Comparison of ENCODE assay signal across 1 cellular context in the genomic region with DNA sequence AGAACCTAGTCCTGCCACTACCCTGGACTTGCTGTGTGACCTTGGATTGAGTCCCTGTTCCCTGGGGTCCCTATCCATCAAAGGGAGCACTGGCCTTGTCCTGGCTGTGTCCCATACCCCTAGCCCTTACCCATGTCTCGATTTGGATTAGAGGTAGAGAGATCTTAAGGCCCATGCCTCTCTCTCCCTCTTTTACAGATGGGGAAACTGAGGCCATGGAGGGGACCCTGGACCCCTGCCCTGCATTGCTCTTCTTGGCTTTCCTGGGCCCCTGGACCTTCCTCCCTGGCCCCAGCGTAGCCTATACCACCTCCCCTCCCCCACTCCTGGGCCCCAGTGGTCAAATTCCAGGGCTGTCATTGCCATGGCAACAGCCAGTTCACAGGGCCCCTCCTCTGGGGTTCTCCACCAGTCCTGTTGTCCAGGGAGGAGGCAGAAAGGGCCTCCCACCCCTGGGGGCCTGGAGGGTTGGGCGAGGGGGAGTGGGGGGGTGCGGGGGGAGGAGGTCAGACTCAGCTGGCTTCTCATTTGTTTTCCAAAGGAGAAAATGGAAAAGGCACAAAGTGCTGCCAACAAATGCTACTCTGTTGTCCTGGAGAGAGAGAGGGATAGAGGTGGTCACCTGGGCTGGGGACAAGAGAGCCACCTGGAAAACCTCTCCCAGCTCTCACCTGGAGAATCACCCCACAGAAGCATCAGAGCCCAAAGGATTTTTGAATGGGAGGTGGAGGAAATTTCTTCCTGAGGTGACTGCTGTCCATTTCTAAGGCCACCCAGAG.
TF ChIP-seq lines count a peak whose summit lies in the region.

No MANE protein-coding gene starts in this region.

TF ChIP-seq in HepG2, 621 proteins besides CTCF, POLR2A, EP300 and RAD21 (continued from another document):
- TF ChIP-seq SOX13 (IDR thresholded peaks at IDR 0.05) (0 out of 2 replicates have a peak, but pooled peaks have one; percentile 51), SOX13 (CRISPR knock-in tag; conservative IDR thresholded peaks at IDR 0.05 in 1 of 2, IDR thresholded peaks at IDR 0.05 in 1 of 2) (peak in 1 of 2 experiments; percentile 68; a peak in 2 of 4 replicates), RFXAP (CRISPR knock-in tag; IDR thresholded peaks at IDR 0.05; ENCODE audit: borderline replicate concordance) (peak; percentile 98), KAT8 (CRISPR knock-in tag; IDR thresholded peaks at IDR 0.05) (peak; percentile 45), SOX5 (CRISPR knock-in tag; IDR thresholded peaks at IDR 0.05; ENCODE audit: borderline replicate concordance) (peak; percentile 59; the same call in 1 of the 2 replicates), ZFP41 (CRISPR knock-in tag; IDR thresholded peaks at IDR 0.05; ENCODE audit: borderline replicate concordance) (no peak), ZFP36 (IDR thresholded peaks at IDR 0.05; ENCODE audit: borderline replicate concordance, low read depth, low read length, partially characterized antibody) (no peak), NR2F6 (IDR thresholded peaks at IDR 0.05) (peak; percentile 74), NR2F6 (CRISPR knock-in tag; IDR thresholded peaks at IDR 0.05) (peak; percentile 72), ZNF101 (CRISPR knock-in tag; IDR thresholded peaks at IDR 0.05; ENCODE audit: borderline replicate concordance, low read depth) (no peak), TMF1 (CRISPR knock-in tag; IDR thresholded peaks at IDR 0.05; ENCODE audit: low read depth) (peak; percentile 42; the same call in 1 of the 2 replicates), RCOR2 (CRISPR knock-in tag; IDR thresholded peaks at IDR 0.05) (no peak; the same call in 1 of the 2 replicates), FOSL2 (CRISPR knock-in tag; IDR thresholded peaks at IDR 0.05) (peak; percentile 48), ZIK1 (CRISPR knock-in tag; IDR thresholded peaks at IDR 0.05; ENCODE audit: borderline replicate concordance, low read depth) (no peak), NFKB2 (CRISPR knock-in tag; IDR thresholded peaks at IDR 0.05; ENCODE audit: borderline replicate concordance) (no peak), TEAD3 (CRISPR knock-in tag; optimal IDR thresholded peaks at IDR 0.05; ENCODE audit: borderline replicate concordance) (peak; percentile 99), ISL2 (CRISPR knock-in tag; IDR thresholded peaks at IDR 0.05) (peak; percentile 44; the same call in 1 of the 2 replicates)
- TF ChIP-seq, protein P1, sequence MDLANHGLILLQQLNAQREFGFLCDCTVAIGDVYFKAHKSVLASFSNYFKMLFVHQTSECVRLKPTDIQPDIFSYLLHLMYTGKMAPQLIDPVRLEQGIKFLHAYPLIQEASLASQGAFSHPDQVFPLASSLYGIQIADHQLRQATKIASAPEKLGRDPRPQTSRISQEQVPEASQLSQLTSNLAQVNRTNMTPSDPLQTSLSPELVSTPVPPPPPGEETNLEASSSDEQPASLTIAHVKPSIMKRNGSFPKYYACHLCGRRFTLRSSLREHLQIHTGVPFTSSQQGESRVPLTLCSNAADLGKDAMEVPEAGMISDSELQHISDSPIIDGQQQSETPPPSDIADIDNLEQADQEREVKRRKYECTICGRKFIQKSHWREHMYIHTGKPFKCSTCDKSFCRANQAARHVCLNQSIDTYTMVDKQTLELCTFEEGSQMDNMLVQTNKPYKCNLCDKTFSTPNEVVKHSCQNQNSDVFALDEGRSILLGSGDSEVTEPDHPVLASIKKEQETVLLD (CRISPR knock-in tag; IDR thresholded peaks at IDR 0.05; ENCODE audit: low read depth) = no peak
- TF ChIP-seq, protein P2, sequence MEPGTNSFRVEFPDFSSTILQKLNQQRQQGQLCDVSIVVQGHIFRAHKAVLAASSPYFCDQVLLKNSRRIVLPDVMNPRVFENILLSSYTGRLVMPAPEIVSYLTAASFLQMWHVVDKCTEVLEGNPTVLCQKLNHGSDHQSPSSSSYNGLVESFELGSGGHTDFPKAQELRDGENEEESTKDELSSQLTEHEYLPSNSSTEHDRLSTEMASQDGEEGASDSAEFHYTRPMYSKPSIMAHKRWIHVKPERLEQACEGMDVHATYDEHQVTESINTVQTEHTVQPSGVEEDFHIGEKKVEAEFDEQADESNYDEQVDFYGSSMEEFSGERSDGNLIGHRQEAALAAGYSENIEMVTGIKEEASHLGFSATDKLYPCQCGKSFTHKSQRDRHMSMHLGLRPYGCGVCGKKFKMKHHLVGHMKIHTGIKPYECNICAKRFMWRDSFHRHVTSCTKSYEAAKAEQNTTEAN (CRISPR knock-in tag; conservative IDR thresholded peaks at IDR 0.05) = 0 out of 2 replicates have a peak, but pooled peaks have one; percentile 28
- TF ChIP-seq, protein P3, sequence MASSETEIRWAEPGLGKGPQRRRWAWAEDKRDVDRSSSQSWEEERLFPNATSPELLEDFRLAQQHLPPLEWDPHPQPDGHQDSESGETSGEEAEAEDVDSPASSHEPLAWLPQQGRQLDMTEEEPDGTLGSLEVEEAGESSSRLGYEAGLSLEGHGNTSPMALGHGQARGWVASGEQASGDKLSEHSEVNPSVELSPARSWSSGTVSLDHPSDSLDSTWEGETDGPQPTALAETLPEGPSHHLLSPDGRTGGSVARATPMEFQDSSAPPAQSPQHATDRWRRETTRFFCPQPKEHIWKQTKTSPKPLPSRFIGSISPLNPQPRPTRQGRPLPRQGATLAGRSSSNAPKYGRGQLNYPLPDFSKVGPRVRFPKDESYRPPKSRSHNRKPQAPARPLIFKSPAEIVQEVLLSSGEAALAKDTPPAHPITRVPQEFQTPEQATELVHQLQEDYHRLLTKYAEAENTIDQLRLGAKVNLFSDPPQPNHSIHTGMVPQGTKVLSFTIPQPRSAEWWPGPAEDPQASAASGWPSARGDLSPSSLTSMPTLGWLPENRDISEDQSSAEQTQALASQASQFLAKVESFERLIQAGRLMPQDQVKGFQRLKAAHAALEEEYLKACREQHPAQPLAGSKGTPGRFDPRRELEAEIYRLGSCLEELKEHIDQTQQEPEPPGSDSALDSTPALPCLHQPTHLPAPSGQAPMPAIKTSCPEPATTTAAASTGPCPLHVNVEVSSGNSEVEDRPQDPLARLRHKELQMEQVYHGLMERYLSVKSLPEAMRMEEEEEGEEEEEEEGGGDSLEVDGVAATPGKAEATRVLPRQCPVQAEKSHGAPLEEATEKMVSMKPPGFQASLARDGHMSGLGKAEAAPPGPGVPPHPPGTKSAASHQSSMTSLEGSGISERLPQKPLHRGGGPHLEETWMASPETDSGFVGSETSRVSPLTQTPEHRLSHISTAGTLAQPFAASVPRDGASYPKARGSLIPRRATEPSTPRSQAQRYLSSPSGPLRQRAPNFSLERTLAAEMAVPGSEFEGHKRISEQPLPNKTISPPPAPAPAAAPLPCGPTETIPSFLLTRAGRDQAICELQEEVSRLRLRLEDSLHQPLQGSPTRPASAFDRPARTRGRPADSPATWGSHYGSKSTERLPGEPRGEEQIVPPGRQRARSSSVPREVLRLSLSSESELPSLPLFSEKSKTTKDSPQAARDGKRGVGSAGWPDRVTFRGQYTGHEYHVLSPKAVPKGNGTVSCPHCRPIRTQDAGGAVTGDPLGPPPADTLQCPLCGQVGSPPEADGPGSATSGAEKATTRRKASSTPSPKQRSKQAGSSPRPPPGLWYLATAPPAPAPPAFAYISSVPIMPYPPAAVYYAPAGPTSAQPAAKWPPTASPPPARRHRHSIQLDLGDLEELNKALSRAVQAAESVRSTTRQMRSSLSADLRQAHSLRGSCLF (CRISPR knock-in tag; IDR thresholded peaks at IDR 0.05; ENCODE audit: borderline replicate concordance) = no peak
